24 cellular contexts compared by ENCODE assay signal in genomic region chr21:43280949-43281633, GRCh38.
DNase-seq lines count a peak whose midpoint lies in the region; ATAC-seq and TF ChIP-seq lines count a peak whose summit lies in the region.
"Had no signal": no experiment of that assay in that cellular context is flagged by ENCODE, and none has a peak within 500 bp of the region (broad histone marks: within the 10 kb centered on the region; RNA-seq: fewer than 3 reads in every experiment).

No MANE protein-coding gene starts in this region.

- no peaks in the 10 kb centered on the region for H3K9me3 ChIP-seq in OCI-LY3 (ENCODE audit: insufficient read depth, low read length)
- H3K9me3 ChIP-seq in heart left ventricle = peaks cover 0 to 3% (median 0%) of the 10 kb centered on the region in 12 donors
- H3K9me3 ChIP-seq in Karpas-422 (ENCODE audit: low read length) = no peaks in the 10 kb centered on the region
- H3K9me3 ChIP-seq: body of pancreas, ovary had no signal

- TF ChIP-seq POLR2A in heart left ventricle (IDR thresholded peaks at IDR 0.05) = no peak

- intact Hi-C loops in heart left ventricle (cut with DNase I) = no loop called here

- H3K9me3 Mint-ChIP-seq in activated naive CD8-positive, alpha-beta T cell treated with anti-CD3 and anti-CD28 coated beads, Interleukin-2, amount 10 ng/mL, durations not matched to agents 7 days and 5 days = no peaks in the 10 kb centered on the region
- no peaks in the 10 kb centered on the region for H3K9me3 Mint-ChIP-seq in activated naive CD8-positive, alpha-beta T cell treated with anti-CD3 and anti-CD28 coated beads for 36 hours
- no peaks in the 10 kb centered on the region for H3K9me3 Mint-ChIP-seq in stimulated activated naive CD8-positive, alpha-beta T cell treated with anti-CD3 and anti-CD28 coated beads, Interleukin-15, amount 100 ng/mL, for 72 hours
- H3K9me3 Mint-ChIP-seq: activated T-helper 2 cell treated with anti-CD3 and anti-CD28 coated beads, Interferon-gamma antibody, Interleukin-2, Interleukin-4, amounts not matched to agents 10 μg/mL and 5 μg/mL and 100 μg/mL, durations not matched to agents 14 hours and 24 hours and 36 hours; CD14-positive monocyte; immature natural killer cell; natural killer cell treated with Interleukin-12 subunit alpha and Interleukin-12 subunit beta and Interleukin-15 and Interleukin-18, amount 100 ng/mL, for 72 hours had no signal

- H3K27ac ChIP-seq in OCI-LY3 (ENCODE audit: low read length) (no peak overlapping the region), heart left ventricle (no peak overlapping the region), foreskin keratinocyte (no peak overlapping the region), Karpas-422 (ENCODE audit: low read length) (no peak overlapping the region)
- H3K27ac ChIP-seq: body of pancreas, hepatocyte, ovary, SK-N-MC had no signal

- H3K27me3 ChIP-seq in OCI-LY3 (ENCODE audit: low read depth, low read length) (peaks cover 4% of the 10 kb centered on the region; the same call in 1 of the 2 replicates), heart left ventricle (peaks cover 0 to 3% (median 0%) of the 10 kb centered on the region in 9 donors), foreskin keratinocyte (peaks cover 15% of the 10 kb centered on the region), Karpas-422 (ENCODE audit: low read length) (no peaks in the 10 kb centered on the region)
- H3K27me3 ChIP-seq: body of pancreas, hepatocyte, ovary had no signal

- no peaks in the 10 kb centered on the region for H3K36me3 Mint-ChIP-seq in activated naive CD8-positive, alpha-beta T cell treated with anti-CD3 and anti-CD28 coated beads, Interleukin-2, amount 10 ng/mL, durations not matched to agents 7 days and 5 days
- no peaks in the 10 kb centered on the region for H3K36me3 Mint-ChIP-seq in activated naive CD8-positive, alpha-beta T cell treated with anti-CD3 and anti-CD28 coated beads for 36 hours
- H3K36me3 Mint-ChIP-seq: CD14-positive monocyte; immature natural killer cell; natural killer cell treated with Interleukin-12 subunit alpha and Interleukin-12 subunit beta and Interleukin-15 and Interleukin-18, amount 100 ng/mL, for 72 hours had no signal

- H3K9me2 ChIP-seq in Karpas-422 (replicated peaks; ENCODE audit: insufficient read depth, low read length) = no peaks in the 10 kb centered on the region

- peak overlapping the region; percentile 34 for H3K27ac Mint-ChIP-seq in activated naive CD8-positive, alpha-beta T cell treated with anti-CD3 and anti-CD28 coated beads, Interleukin-2, amount 10 ng/mL, durations not matched to agents 7 days and 5 days
- H3K27ac Mint-ChIP-seq in activated naive CD8-positive, alpha-beta T cell treated with anti-CD3 and anti-CD28 coated beads for 36 hours = no peak overlapping the region
- no peak overlapping the region for H3K27ac Mint-ChIP-seq in stimulated activated naive CD8-positive, alpha-beta T cell treated with anti-CD3 and anti-CD28 coated beads, Interleukin-15, amount 100 ng/mL, for 72 hours
- H3K27ac Mint-ChIP-seq: activated T-helper 2 cell treated with anti-CD3 and anti-CD28 coated beads, Interferon-gamma antibody, Interleukin-2, Interleukin-4, amounts not matched to agents 10 μg/mL and 5 μg/mL and 100 μg/mL, durations not matched to agents 14 hours and 24 hours and 36 hours; CD14-positive monocyte; natural killer cell treated with Interleukin-12 subunit alpha and Interleukin-12 subunit beta and Interleukin-15 and Interleukin-18, amount 100 ng/mL, for 72 hours had no signal

- POLR2A ChIA-PET in activated naive CD8-positive, alpha-beta T cell treated with anti-CD3 and anti-CD28 coated beads, Interleukin-2, amount 10 ng/mL, durations not matched to agents 7 days and 5 days (lab: Charles Lee) = no interaction called here

- WGBS in heart left ventricle, 4 donors = 78 to 80% (median 79%) methylated on average over 17 of the region's 17 CpGs

- peak; percentile 27 for ATAC-seq in activated naive CD8-positive, alpha-beta T cell treated with anti-CD3 and anti-CD28 coated beads, Interleukin-2, amount 10 ng/mL, durations not matched to agents 7 days and 5 days (ENCODE audit: low read depth)
- no peak for ATAC-seq in heart left ventricle
- peak; percentile 61 for ATAC-seq in stimulated activated naive CD8-positive, alpha-beta T cell treated with anti-CD3 and anti-CD28 coated beads, Interleukin-15, amount 100 ng/mL, for 72 hours
- ATAC-seq in foreskin keratinocyte = no peak
- ATAC-seq: body of pancreas had no signal

- TF ChIP-seq CTCF in OCI-LY3 (IDR thresholded peaks at IDR 0.05; ENCODE audit: low read depth, low read length) (no peak), heart left ventricle (IDR thresholded peaks at IDR 0.05) (no peak), foreskin keratinocyte (conservative IDR thresholded peaks at IDR 0.05) (no peak)

- peaks cover 11% of the 10 kb centered on the region for H3K4me1 Mint-ChIP-seq in activated naive CD8-positive, alpha-beta T cell treated with anti-CD3 and anti-CD28 coated beads, Interleukin-2, amount 10 ng/mL, durations not matched to agents 7 days and 5 days
- H3K4me1 Mint-ChIP-seq in activated naive CD8-positive, alpha-beta T cell treated with anti-CD3 and anti-CD28 coated beads for 36 hours = no peaks in the 10 kb centered on the region
- peaks cover 15% of the 10 kb centered on the region for H3K4me1 Mint-ChIP-seq in stimulated activated naive CD8-positive, alpha-beta T cell treated with anti-CD3 and anti-CD28 coated beads, Interleukin-15, amount 100 ng/mL, for 72 hours
- H3K4me1 Mint-ChIP-seq: CD14-positive monocyte, immature natural killer cell had no signal

- no peak overlapping the region for H2AFZ ChIP-seq in OCI-LY3 (ENCODE audit: low read depth, low read length)
- H2AFZ ChIP-seq in Karpas-422 (ENCODE audit: low read length) = no peak overlapping the region
- H2AFZ ChIP-seq: hepatocyte had no signal

- DNase-seq in activated naive CD8-positive, alpha-beta T cell treated with anti-CD3 and anti-CD28 coated beads, Interleukin-2, amount 10 ng/mL, durations not matched to agents 7 days and 5 days = no peak
- DNase-seq in activated naive CD8-positive, alpha-beta T cell treated with anti-CD3 and anti-CD28 coated beads for 36 hours = no peak
- peak in 3 of 5 donors; percentile 4 to 60 (median 23) for DNase-seq in heart left ventricle
- DNase-seq in stimulated activated naive CD8-positive, alpha-beta T cell treated with anti-CD3 and anti-CD28 coated beads, Interleukin-15, amount 100 ng/mL, for 72 hours = peak in 1 of 2 donors; percentile 23
- no peak for DNase-seq in foreskin keratinocyte
- no peak for DNase-seq in Karpas-422
- DNase-seq: activated CD4-positive, alpha-beta T cell treated with anti-CD3 and anti-CD28 coated beads for 4 hours; body of pancreas; effector memory CD4-positive, alpha-beta T cell; foreskin fibroblast; HCEC 1CT; immature natural killer cell; NCI-H1417; NK-92 treated with Interleukin-12 subunit alpha and Interleukin-12 subunit beta, amount 100 ng/mL, for 24 hours; retina; stimulated activated CD4-positive, alpha-beta T cell treated with anti-CD3 and anti-CD28 coated beads, Interleukin-4, amount 100 ng/mL, for 1 hour; stimulated activated naive CD4-positive, alpha-beta T cell treated with Interleukin-2 at 50 U/mL for 16 hours had no signal

- H3K79me2 ChIP-seq in OCI-LY3 (ENCODE audit: low read length) (no peaks in the 10 kb centered on the region), Karpas-422 (ENCODE audit: low read length) (no peaks in the 10 kb centered on the region)
- H3K79me2 ChIP-seq: hepatocyte had no signal

- H3K36me3 ChIP-seq in OCI-LY3 (replicated peaks; ENCODE audit: low read depth, low read length) (no peaks in the 10 kb centered on the region), heart left ventricle (no peaks in the 10 kb centered on the region), Karpas-422 (ENCODE audit: insufficient read depth, low read length) (no peaks in the 10 kb centered on the region)
- H3K36me3 ChIP-seq: ovary had no signal

- H4K20me1 ChIP-seq in OCI-LY3 (ENCODE audit: insufficient read depth, low read length) (no peaks in the 10 kb centered on the region), Karpas-422 (ENCODE audit: insufficient read depth, low read depth, low read length) (no peaks in the 10 kb centered on the region)

- no peak overlapping the region for H3K4me3 ChIP-seq in OCI-LY3 (ENCODE audit: low read length)
- no peak overlapping the region for H3K4me3 ChIP-seq in heart left ventricle
- no peak overlapping the region for H3K4me3 ChIP-seq in Karpas-422 (ENCODE audit: low read length)
- H3K4me3 ChIP-seq: body of pancreas, hepatocyte, ovary, SK-N-MC had no signal

- peaks cover 18% of the 10 kb centered on the region for H3K27me3 Mint-ChIP-seq in activated naive CD8-positive, alpha-beta T cell treated with anti-CD3 and anti-CD28 coated beads, Interleukin-2, amount 10 ng/mL, durations not matched to agents 7 days and 5 days
- H3K27me3 Mint-ChIP-seq in activated naive CD8-positive, alpha-beta T cell treated with anti-CD3 and anti-CD28 coated beads for 36 hours = peaks cover 19% of the 10 kb centered on the region
- peaks cover 27% of the 10 kb centered on the region for H3K27me3 Mint-ChIP-seq in stimulated activated naive CD8-positive, alpha-beta T cell treated with anti-CD3 and anti-CD28 coated beads, Interleukin-15, amount 100 ng/mL, for 72 hours

- peak overlapping the region; percentile 16 for H3K4me3 Mint-ChIP-seq in activated naive CD8-positive, alpha-beta T cell treated with anti-CD3 and anti-CD28 coated beads, Interleukin-2, amount 10 ng/mL, durations not matched to agents 7 days and 5 days
- H3K4me3 Mint-ChIP-seq in activated naive CD8-positive, alpha-beta T cell treated with anti-CD3 and anti-CD28 coated beads for 36 hours = no peak overlapping the region
- H3K4me3 Mint-ChIP-seq in stimulated activated naive CD8-positive, alpha-beta T cell treated with anti-CD3 and anti-CD28 coated beads, Interleukin-15, amount 100 ng/mL, for 72 hours = no peak overlapping the region
- H3K4me3 Mint-ChIP-seq: CD14-positive monocyte; immature natural killer cell; natural killer cell treated with Interleukin-12 subunit alpha and Interleukin-12 subunit beta and Interleukin-15 and Interleukin-18, amount 100 ng/mL, for 72 hours had no signal

- H3K4me2 ChIP-seq in OCI-LY3 (ENCODE audit: low read length) = 0 out of 2 replicates have a peak overlapping the region, but pooled peaks have one; percentile 0
- H3K4me2 ChIP-seq in Karpas-422 (ENCODE audit: low read depth, low read length, poor library complexity, severe bottlenecking) = no peak overlapping the region
- H3K4me2 ChIP-seq: hepatocyte had no signal

- H3K4me1 ChIP-seq in OCI-LY3 (ENCODE audit: low read length) = 0 out of 2 replicates have a peak, but pooled peaks cover 4% of the 10 kb centered on the region
- peaks cover 0 to 17% (median 6%) of the 10 kb centered on the region in 12 donors for H3K4me1 ChIP-seq in heart left ventricle
- no peaks in the 10 kb centered on the region for H3K4me1 ChIP-seq in foreskin keratinocyte
- H3K4me1 ChIP-seq in Karpas-422 (ENCODE audit: low read length) = peaks cover 4% of the 10 kb centered on the region
- H3K4me1 ChIP-seq: body of pancreas had no signal

- H3K9ac ChIP-seq in OCI-LY3 (ENCODE audit: low read length) (no peak overlapping the region), Karpas-422 (ENCODE audit: low read length) (no peak overlapping the region)

Comparison
In these comparisons a context has a peak if more than half of its experiments do, and no peak if none do; other contexts are left out.
1. ATAC-seq: peak in activated naive CD8-positive, alpha-beta T cell treated with anti-CD3 and anti-CD28 coated beads, Interleukin-2, amount 10 ng/mL, durations not matched to agents 7 days and 5 days (single experiment) and stimulated activated naive CD8-positive, alpha-beta T cell treated with anti-CD3 and anti-CD28 coated beads, Interleukin-15, amount 100 ng/mL, for 72 hours (single experiment); none in heart left ventricle (0 of 4) and foreskin keratinocyte (single experiment).
2. DNase-seq: peak in heart left ventricle (3 of 5); none in activated naive CD8-positive, alpha-beta T cell treated with anti-CD3 and anti-CD28 coated beads, Interleukin-2, amount 10 ng/mL, durations not matched to agents 7 days and 5 days (single experiment), activated naive CD8-positive, alpha-beta T cell treated with anti-CD3 and anti-CD28 coated beads for 36 hours (single experiment), foreskin keratinocyte (0 of 2) and Karpas-422 (single experiment).